9 cellular contexts compared by ENCODE assay signal in the genomic region with DNA sequence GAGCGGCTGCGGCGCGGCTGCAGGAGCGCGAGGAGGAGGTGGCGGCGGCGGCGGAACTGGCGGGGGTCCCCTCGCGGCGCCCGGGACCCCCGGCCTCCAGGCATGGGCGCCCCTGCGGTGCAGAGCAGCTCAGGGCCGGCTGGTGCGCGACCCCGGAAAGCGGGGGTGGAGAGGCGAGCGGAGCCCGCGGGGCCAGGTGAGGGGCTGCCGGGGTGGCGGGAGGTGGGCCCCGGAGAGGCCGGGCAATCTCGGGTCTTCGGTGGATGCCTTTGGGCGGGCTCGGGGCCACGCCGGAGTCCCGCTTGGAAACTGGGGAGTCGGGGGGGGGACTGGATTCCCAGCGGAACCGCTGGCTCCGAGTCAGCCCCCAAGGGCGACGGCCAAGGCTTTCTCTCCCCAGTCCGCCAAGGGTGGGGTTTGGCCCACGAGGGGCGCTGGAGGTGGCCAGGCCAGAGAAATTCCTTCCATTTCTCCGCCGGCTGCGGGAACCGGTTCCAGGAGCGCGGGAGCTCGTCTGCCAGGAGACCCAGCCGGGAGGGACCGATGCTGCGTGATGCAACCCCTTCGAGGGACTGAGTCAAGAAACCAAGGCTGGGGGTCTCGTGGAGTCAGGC. TPM values are rescaled to one million over a fixed set of nuclear protein-coding genes. Genes with fewer than 3 reads are reported as not detected.
DNase-seq lines count a peak whose midpoint lies in the region; ATAC-seq, FAIRE-seq and TF ChIP-seq lines count a peak whose summit lies in the region.
"Had no signal": no experiment of that assay in that cellular context is flagged by ENCODE, and none has a peak within 500 bp of the region (broad histone marks: within the 10 kb centered on the region; RNA-seq: fewer than 3 reads in every experiment).

No MANE protein-coding gene starts in this region.

- POLR2A ChIA-PET in WTC11 (lab: Charles Lee) = interaction anchor here (1.0 to 2.7 kb wide), 3 partner anchors 11 to 33 kb away, joined by 3 to 11 read pairs (median 4); a partner anchor contains a TSS

- CTCF ChIA-PET in WTC11 (lab: Charles Lee) = interaction anchor here (0.6 to 7.1 kb wide), 9 partner anchors 12 to 128 kb away, joined by 3 to 130 read pairs (median 5); a partner anchor contains a TSS

- TF ChIP-seq CTCF in cardiac muscle cell (IDR thresholded peaks at IDR 0.05; ENCODE audit: low read depth, low read length) (peak; percentile 15), WTC11 (IDR thresholded peaks at IDR 0.05) (no peak), heart left ventricle (IDR thresholded peaks at IDR 0.05) (peak in 1 of 12 donors; percentile 27)

- no peak overlapping the region for H3K27ac Mint-ChIP-seq in WTC11

- ATAC-seq in Right ventricle myocardium inferior (no peak), WTC11 (0 out of 2 replicates have a peak, but pooled peaks have one; percentile 3), heart left ventricle (no peak), GM18870 (IDR thresholded peaks at IDR 0.05; ENCODE audit: unreplicated experiment) (no peak)

- H3K4me3 ChIP-seq in cardiac muscle cell = peak overlapping the region; percentile 50
- peak overlapping the region; percentile 57 to 94 (median 72) for H3K4me3 ChIP-seq in heart left ventricle
- H3K4me3 ChIP-seq in rectal smooth muscle tissue (ENCODE audit: low read length) = peak overlapping the region; percentile 70

- peak overlapping the region; percentile 53 for H3K9ac ChIP-seq in rectal smooth muscle tissue (ENCODE audit: low read length)

- H3K27ac ChIP-seq in cardiac muscle cell (peak overlapping the region; percentile 63), heart left ventricle (peak overlapping the region; percentile 74 to 98 (median 94)), rectal smooth muscle tissue (ENCODE audit: low read depth, low read length) (peak overlapping the region; percentile 77)

- 1 to 5% (median 2%) methylated on average over 16 to 59 of the region's 59 CpGs for WGBS in heart left ventricle, 4 donors

- peak overlapping the region; percentile 81 for H3K4me3 Mint-ChIP-seq in WTC11

- peaks cover 33% of the 10 kb centered on the region for H3K4me1 Mint-ChIP-seq in WTC11

- no peak for FAIRE-seq in GM12891 (lab: Jason Lieb, UNC)

- DNase-seq in cardiac muscle cell (ENCODE audit: low read depth in 1 of 2, low spot score in 1 of 2) (peak; percentile 69 to 77), Right ventricle myocardium inferior (ENCODE audit: missing footprints) (no peak), WTC11 (ENCODE audit: low spot score) (peak; percentile 74), heart left ventricle (peak; percentile 68 to 78 (median 71)), erythroblast (lab: John Stamatoyannopoulos, UW) (no peak), GM12891 (ENCODE audit: insufficient read length, low spot score) (no peak)

- TF ChIP-seq POLR2A in heart left ventricle (IDR thresholded peaks at IDR 0.05) (no peak), erythroblast (IDR thresholded peaks at IDR 0.05; ENCODE audit: low read length) (no peak), GM12891 (IDR thresholded peaks at IDR 0.05; ENCODE audit: low read depth, low read length) (no peak)

- H3K36me3 ChIP-seq in cardiac muscle cell = no peaks in the 10 kb centered on the region
- H3K36me3 ChIP-seq in heart left ventricle = no peaks in the 10 kb centered on the region
- no peaks in the 10 kb centered on the region for H3K36me3 ChIP-seq in rectal smooth muscle tissue (ENCODE audit: control insufficient read depth, insufficient read depth, low read length)

- H3K9me3 ChIP-seq in cardiac muscle cell (ENCODE audit: low read depth) (no peaks in the 10 kb centered on the region), heart left ventricle (no peaks in the 10 kb centered on the region)

- H3K4me1 ChIP-seq in cardiac muscle cell (ENCODE audit: low read depth) = peaks cover 6% of the 10 kb centered on the region
- peaks cover 12 to 87% (median 59%) of the 10 kb centered on the region in 12 donors for H3K4me1 ChIP-seq in heart left ventricle
- H3K4me1 ChIP-seq in rectal smooth muscle tissue (ENCODE audit: control insufficient read depth, insufficient read depth, low read length) = peaks cover 15% of the 10 kb centered on the region

- no peaks in the 10 kb centered on the region for H3K9me3 Mint-ChIP-seq in WTC11

- peaks cover 45% of the 10 kb centered on the region for H3K27me3 Mint-ChIP-seq in WTC11 (ENCODE audit: low read depth)

- no peaks in the 10 kb centered on the region for H3K36me3 Mint-ChIP-seq in WTC11

- intact Hi-C loops in Right ventricle myocardium inferior (cut with DNase I) = loop anchor here (2.0 kb wide), 1 partner anchor 13 kb away; a partner anchor contains a TSS
- intact Hi-C loops in heart left ventricle (cut with DNase I) = no loop called here

- H3K27me3 ChIP-seq in cardiac muscle cell (peaks cover 2% of the 10 kb centered on the region), heart left ventricle (no peaks in the 10 kb centered on the region), rectal smooth muscle tissue (ENCODE audit: control insufficient read depth, insufficient read depth, low read length) (no peaks in the 10 kb centered on the region)

TF ChIP-seq in WTC11, 78 proteins besides CTCF, POLR2A, EP300 and RAD21:
- TF ChIP-seq, protein P1, sequence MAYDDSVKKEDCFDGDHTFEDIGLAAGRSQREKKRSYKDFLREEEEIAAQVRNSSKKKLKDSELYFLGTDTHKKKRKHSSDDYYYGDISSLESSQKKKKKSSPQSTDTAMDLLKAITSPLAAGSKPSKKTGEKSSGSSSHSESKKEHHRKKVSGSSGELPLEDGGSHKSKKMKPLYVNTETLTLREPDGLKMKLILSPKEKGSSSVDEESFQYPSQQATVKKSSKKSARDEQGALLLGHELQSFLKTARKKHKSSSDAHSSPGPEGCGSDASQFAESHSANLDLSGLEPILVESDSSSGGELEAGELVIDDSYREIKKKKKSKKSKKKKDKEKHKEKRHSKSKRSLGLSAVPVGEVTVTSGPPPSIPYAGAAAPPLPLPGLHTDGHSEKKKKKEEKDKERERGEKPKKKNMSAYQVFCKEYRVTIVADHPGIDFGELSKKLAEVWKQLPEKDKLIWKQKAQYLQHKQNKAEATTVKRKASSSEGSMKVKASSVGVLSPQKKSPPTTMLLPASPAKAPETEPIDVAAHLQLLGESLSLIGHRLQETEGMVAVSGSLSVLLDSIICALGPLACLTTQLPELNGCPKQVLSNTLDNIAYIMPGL (CRISPR knock-in tag; IDR thresholded peaks at IDR 0.05) = peak; percentile 53; the same call in 1 of the 2 replicates
- TF ChIP-seq IRF2 (CRISPR knock-in tag; IDR thresholded peaks at IDR 0.05; ENCODE audit: borderline replicate concordance, low read depth) = no peak

TF ChIP-seq in GM12891, 5 proteins besides CTCF, POLR2A, EP300 and RAD21:
- TF ChIP-seq SPI1 (IDR thresholded peaks at IDR 0.05; ENCODE audit: low read depth, low read length) (no peak), PAX5 (IDR thresholded peaks at IDR 0.05; ENCODE audit: insufficient read depth, low read length, severe bottlenecking) (no peak), TAF1 (IDR thresholded peaks at IDR 0.05; ENCODE audit: low read depth, low read length) (no peak), POLR2AphosphoS5 (IDR thresholded peaks at IDR 0.05; ENCODE audit: low read depth, low read length) (no peak), POU2F2 (IDR thresholded peaks at IDR 0.05; ENCODE audit: low read depth, low read length) (no peak)

RNA-seq across cellular contexts. Expression of a gene that starts 13.9 kb away (rescaled TPM):
- total RNA-seq in cardiac muscle cell = 14.7 and 24.1 TPM in 2 replicates
- polyA plus RNA-seq in cardiac muscle cell = 13.7 and 23.7 TPM in 2 replicates
- total RNA-seq in Right ventricle myocardium inferior = 40.6 TPM
- total RNA-seq in WTC11 (2021) = 19.2 to 26.9 TPM (median 22.0 TPM) in 3 replicates
- total RNA-seq in heart left ventricle = 100 to 1,000 TPM in 2 of 9 donors, 10 to 100 TPM in 7; 22.0 to 140 (median 42.0) TPM
- 10 to 100 TPM; 59.5 to 66.3 TPM for polyA plus RNA-seq in heart left ventricle
- polyA plus RNA-seq in GM12891 (2012; ENCODE audit: low read depth, missing spikeins) = 22.3 TPM

RNA-seq across cellular contexts. Expression of a gene that starts 30.6 kb away (rescaled TPM):
- 8.2 and 12.5 TPM in 2 replicates for total RNA-seq in cardiac muscle cell
- 8.2 and 15.0 TPM in 2 replicates for polyA plus RNA-seq in cardiac muscle cell
- total RNA-seq in Right ventricle myocardium inferior = 20.3 TPM
- total RNA-seq in WTC11 (2021) = 5.5 to 7.1 TPM (median 6.1 TPM) in 3 replicates
- 10 to 100 TPM; 12.9 to 38.0 (median 17.6) TPM for total RNA-seq in heart left ventricle
- polyA plus RNA-seq in heart left ventricle = 10 to 100 TPM; 17.8 to 26.5 TPM
- polyA plus RNA-seq in GM12891 (2012; ENCODE audit: low read depth, missing spikeins) = 1.3 TPM

RNA-seq across cellular contexts. Expression of a gene that starts 32.4 kb away (rescaled TPM):
- total RNA-seq in cardiac muscle cell (37.4 and 39.9 TPM in 2 replicates), Right ventricle myocardium inferior (24.9 TPM), WTC11 (2021) (43.3 to 52.1 TPM (median 45.0 TPM) in 3 replicates), heart left ventricle (10 to 100 TPM; 18.9 to 46.7 (median 24.1) TPM)
- polyA plus RNA-seq in cardiac muscle cell (32.5 and 36.6 TPM in 2 replicates), heart left ventricle (100 to 1,000 TPM in 1 of 2 donors, 10 to 100 TPM in 1; 22.1 to 108 TPM)
- polyA plus RNA-seq in GM12891 (2012; ENCODE audit: low read depth, missing spikeins) = 34.1 TPM

RNA-seq across cellular contexts. Expression of a gene that starts 42.1 kb away (rescaled TPM):
- total RNA-seq in cardiac muscle cell (not detected in 2 replicates), Right ventricle myocardium inferior (0.16 TPM), WTC11 (2021) (0.14 to 0.21 TPM in 2 of 3 replicates, not detected in the other), heart left ventricle (under 1 TPM in 3 of 9 donors, not detected in 6; 0.29 to 0.52 (median 0.32) TPM)
- polyA plus RNA-seq in cardiac muscle cell (not detected in 2 replicates), heart left ventricle (under 1 TPM; 0.08 to 0.65 TPM)
- not detected for polyA plus RNA-seq in GM12891 (2012; ENCODE audit: low read depth, missing spikeins)
- total RNA-seq: lung microvascular endothelial cell had no signal

Comparison
In these comparisons a context has a peak if more than half of its experiments do, and no peak if none do; other contexts are left out.
1. DNase-seq: peak in cardiac muscle cell (2 of 2), WTC11 (single experiment) and heart left ventricle (5 of 5); none in Right ventricle myocardium inferior (single experiment), erythroblast (0 of 2) and GM12891 (single experiment).
2. Peak in every context shown above with its lines, with median percentiles within 50 percentile points of each other: H3K27ac ChIP-seq and H3K4me3 ChIP-seq.